8 cellular contexts compared by ENCODE assay signal in the genomic region with DNA sequence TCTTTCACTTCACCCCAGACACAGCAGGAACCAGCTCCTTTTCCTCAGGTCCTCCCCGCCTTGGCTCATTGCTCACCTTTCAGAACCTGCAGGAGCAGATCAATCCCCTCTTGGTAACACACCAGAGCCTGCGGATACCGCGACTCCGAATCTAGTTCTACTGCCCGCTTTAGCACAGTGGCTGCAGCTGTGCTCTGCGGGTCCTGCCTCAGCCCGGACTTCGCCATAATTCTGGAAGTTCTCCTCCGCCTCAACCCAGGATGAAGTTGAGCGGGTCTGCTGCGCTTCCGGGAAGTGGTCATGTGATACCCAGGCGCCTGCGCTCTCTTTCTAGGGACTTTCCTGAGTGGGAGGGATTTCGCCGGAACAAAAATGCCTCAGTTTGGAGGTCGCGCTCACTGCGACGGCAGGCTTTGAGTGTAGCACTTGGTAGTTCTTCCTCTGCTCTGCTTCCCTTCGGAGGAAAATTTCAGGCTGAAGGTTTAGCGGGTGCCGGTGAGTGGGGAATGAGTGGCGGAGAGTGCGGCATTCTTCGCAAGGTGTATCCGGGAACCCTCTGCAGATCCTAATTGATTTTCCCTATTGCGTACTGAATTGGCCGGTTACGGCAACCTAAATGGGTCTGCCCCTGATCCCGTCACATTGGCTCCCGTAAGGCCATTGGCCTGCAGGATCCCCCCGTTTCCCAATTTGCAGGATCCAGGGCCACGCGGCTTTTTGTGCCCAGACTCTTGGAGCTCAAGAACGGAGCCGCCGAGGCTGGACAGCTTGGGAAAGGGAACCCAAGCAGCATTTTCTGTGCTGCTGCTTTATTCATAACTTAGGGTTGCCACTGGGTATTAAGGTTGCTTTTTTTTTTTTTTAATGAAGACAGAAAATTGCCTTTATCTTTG.
DNase-seq lines count a peak whose midpoint lies in the region; ATAC-seq and TF ChIP-seq lines count a peak whose summit lies in the region.

A gene (minus strand): TSS at position 304 of the 893 bp plus-strand sequence. CDS start 77 bp downstream, at position 227.
A gene (plus strand): TSS at position 430 of the 893 bp plus-strand sequence. CDS start 5,020 bp downstream, outside the sequence.

- H3K4me1 Mint-ChIP-seq in central memory CD8-positive, alpha-beta T cell, result peaks cover 50% of the 10 kb centered on the region

- H3K4me3 Mint-ChIP-seq in central memory CD8-positive, alpha-beta T cell, result peak within 1 kb of the TSS; percentile 98

- peak; percentile 85 for DNase-seq in AG09309 (ENCODE audit: low read depth)
- peak; percentile 90 to 95 for DNase-seq in NCI-H446 (lab: John Stamatoyannopoulos, UW)
- DNase-seq in activated CD4-positive, CD25-positive, alpha-beta regulatory T cell treated with anti-CD3 and anti-CD28 coated beads, Interleukin-2, amount 50 U/mL, for 16 hours (ENCODE audit: low read depth, low spot score), result peak; percentile 85
- DNase-seq in central memory CD8-positive, alpha-beta T cell (ENCODE audit: low spot score in 2 of 2), result peak; percentile 84 to 90
- peak; percentile 96 for DNase-seq in iris pigment epithelial cell (ENCODE audit: low read depth)
- DNase-seq in stimulated activated CD4-positive, alpha-beta T cell treated with anti-CD3 and anti-CD28 coated beads, Interleukin-12 subunit alpha, Interleukin-12 subunit beta, amount 100 ng/mL, for 24 hours (ENCODE audit: low read depth in 2 of 2), result peak; percentile 81 to 82

- H3K4me3 ChIP-seq in AG09309 (ENCODE audit: control insufficient read depth, low read depth, low read length), result peak within 1 kb of the TSS; percentile 85

- TF ChIP-seq CTCF in AG09309 (IDR thresholded peaks at IDR 0.05; ENCODE audit: control insufficient read depth, insufficient read depth, low read depth, low read length, missing control alignments), result no peak

- H3K9me3 Mint-ChIP-seq in central memory CD8-positive, alpha-beta T cell, result no peaks in the 10 kb centered on the region

- no peaks in the 10 kb centered on the region for H3K27me3 Mint-ChIP-seq in central memory CD8-positive, alpha-beta T cell

- ATAC-seq in GM19025 (IDR thresholded peaks at IDR 0.05; ENCODE audit: low read depth, unreplicated experiment) (peak; percentile 94), HG03342 (IDR thresholded peaks at IDR 0.05; ENCODE audit: unreplicated experiment) (peak; percentile 93)
- ATAC-seq in central memory CD8-positive, alpha-beta T cell (replicated peaks; ENCODE audit: extremely low read depth, poor library complexity, severe bottlenecking), result peak; percentile 92

- peaks cover 14% of the 10 kb centered on the region for H3K36me3 Mint-ChIP-seq in central memory CD8-positive, alpha-beta T cell (ENCODE audit: insufficient read depth)

- peak within 1 kb of the TSS; percentile 99 for H3K27ac Mint-ChIP-seq in central memory CD8-positive, alpha-beta T cell (ENCODE audit: low read depth)

Comparison
In these comparisons a context has a peak if more than half of its experiments do, and no peak if none do; other contexts are left out.
1. Peak in every context shown above with its lines: DNase-seq, ATAC-seq and H3K4me3 ChIP-seq.